In the genomic region with DNA sequence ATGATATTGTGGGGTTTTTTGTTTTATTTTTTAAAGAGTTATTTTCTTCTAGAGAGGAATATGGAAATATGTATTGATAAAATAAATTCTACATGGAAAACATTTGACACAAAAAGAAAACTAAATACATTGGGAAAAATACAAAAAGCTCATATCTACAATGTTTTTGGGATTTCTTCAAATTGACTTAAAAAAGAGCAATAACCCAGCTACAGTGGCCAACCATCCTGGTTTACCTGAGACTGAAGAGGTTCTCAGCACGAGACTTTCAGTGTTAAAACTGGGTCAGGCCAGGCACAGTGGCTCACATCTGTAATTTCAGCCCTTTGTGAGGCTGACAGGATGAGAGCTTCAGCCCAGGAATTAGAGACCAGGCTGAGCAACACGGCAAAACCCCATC, we compare ENCODE assay signal across 8 cellular contexts. TPM values are rescaled to one million over a fixed set of nuclear protein-coding genes. Genes with fewer than 3 reads are reported as not detected.
"Had no signal": no experiment of that assay in that cellular context is flagged by ENCODE, and none has a peak within 500 bp of the region (broad histone marks: within the 10 kb centered on the region; RNA-seq: fewer than 3 reads in every experiment).

No MANE protein-coding gene starts in this region.

- H3K4me3 Mint-ChIP-seq: GM23338, HFFc6 had no signal

- H3K4me2 ChIP-seq: GM23338 had no signal

- ATAC-seq: GM23338, HCT116 had no signal

- H3K27ac Mint-ChIP-seq: GM23338, HFFc6 had no signal

- H2AFZ ChIP-seq: GM23248, GM23338 had no signal

- H3K9ac ChIP-seq: GM23248 had no signal

- H3K27ac ChIP-seq: GM23248 had no signal

- H3K4me3 ChIP-seq: GM23248, GM23338 had no signal

- DNase-seq: GM23248, GOT3, H7, HCEC 1CT, HFFc6 had no signal

RNA-seq across cellular contexts. Expression of a gene that starts 56.7 kb away (rescaled TPM):
- total RNA-seq: GM23248, H4, HFFc6 had no signal
- polyA plus RNA-seq: GM23248 had no signal
